ENCODE assay signal across 22 cellular contexts in genomic region chr3:123859177-123859576, GRCh38. TPM values are rescaled to one million over a fixed set of nuclear protein-coding genes. Genes with fewer than 3 reads are reported as not detected.
DNase-seq lines count a peak whose midpoint lies in the region; ATAC-seq and TF ChIP-seq lines count a peak whose summit lies in the region.
"Had no signal": no experiment of that assay in that cellular context is flagged by ENCODE, and none has a peak within 500 bp of the region (broad histone marks: within the 10 kb centered on the region; RNA-seq: fewer than 3 reads in every experiment).

No MANE protein-coding gene starts in this region.

- ATAC-seq in heart right ventricle: no peak
- ATAC-seq in GM18519 (IDR thresholded peaks at IDR 0.05; ENCODE audit: low FRiP score, unreplicated experiment): no peak
- ATAC-seq: A549, HepG2 had no signal

- 3% methylated on average over 1 of the region's 1 CpG for WGBS in smooth muscle cell (ENCODE audit: low lambda C conversion rate)
- 72 to 78% methylated on average over 1 of the region's 1 CpG for WGBS in heart right ventricle, 2 donors

- H3K9me3 ChIP-seq in adipocyte (ENCODE audit: control insufficient read depth, low read length) (peaks cover 15% of the 10 kb centered on the region), smooth muscle cell (replicated peaks; ENCODE audit: low read depth) (no peaks in the 10 kb centered on the region), heart right ventricle (peaks cover 0 to 13% (median 0%) of the 10 kb centered on the region in 11 donors)

- no peak overlapping the region for H2AFZ ChIP-seq in smooth muscle cell (ENCODE audit: low read depth)

- no peaks in the 10 kb centered on the region for H3K27me3 ChIP-seq in adipocyte (replicated peaks; ENCODE audit: control insufficient read depth, insufficient read depth, low read length)
- no peaks in the 10 kb centered on the region for H3K27me3 ChIP-seq in smooth muscle cell (ENCODE audit: low read depth)
- no peaks in the 10 kb centered on the region for H3K27me3 ChIP-seq in heart right ventricle

- H3K79me2 ChIP-seq in smooth muscle cell (ENCODE audit: low read depth): no peaks in the 10 kb centered on the region

- H3K4me2 ChIP-seq in smooth muscle cell: peak overlapping the region; percentile 55
- H3K4me2 ChIP-seq: A549, KMS-11 had no signal

- no peaks in the 10 kb centered on the region for H4K20me1 ChIP-seq in smooth muscle cell (ENCODE audit: low read depth)

- no peaks in the 10 kb centered on the region for H3F3A ChIP-seq in smooth muscle cell (ENCODE audit: low read depth)

- TF ChIP-seq CTCF in smooth muscle cell (IDR thresholded peaks at IDR 0.05; ENCODE audit: borderline replicate concordance, insufficient read depth, poor library complexity, severe bottlenecking) (no peak), heart right ventricle (IDR thresholded peaks at IDR 0.05) (no peak)

- peak; percentile 83 for DNase-seq in EH (ENCODE audit: low read depth)
- DNase-seq in adipocyte (ENCODE audit: low read depth): peak; percentile 63
- peak; percentile 18 for DNase-seq in fibroblast of peridontal ligament (ENCODE audit: extremely low read depth)
- no peak for DNase-seq in smooth muscle cell (lab: John Stamatoyannopoulos, UW; ENCODE audit: unreplicated experiment)
- no peak for DNase-seq in heart right ventricle
- no peak for DNase-seq in activated CD4-positive, alpha-beta T cell treated with anti-CD3 and anti-CD28 coated beads for 1 hour
- DNase-seq in activated CD8-positive, alpha-beta memory T cell treated with anti-CD3 and anti-CD28 coated beads for 24 hours: no peak
- DNase-seq: C1 segment of cervical spinal cord; CD8-positive, alpha-beta memory T cell; DMS79; MV-4-11; NCI-H1417; NCI-H187; NCI-H2107; NCI-H2227 treated with DMSO at 0.1 percent for 48 hours; NCI-H524; RPMI8226; SHP77 treated with DMSO at 0.1 percent for 48 hours had no signal

- no peak overlapping the region for H3K9ac ChIP-seq in adipocyte (ENCODE audit: low read length)
- no peak overlapping the region for H3K9ac ChIP-seq in smooth muscle cell (ENCODE audit: low read depth)
- H3K9ac ChIP-seq: KMS-11 had no signal

- H3K4me1 ChIP-seq in adipocyte (ENCODE audit: control insufficient read depth, insufficient read depth, low read length): peaks cover 26% of the 10 kb centered on the region
- no peaks in the 10 kb centered on the region for H3K4me1 ChIP-seq in smooth muscle cell (ENCODE audit: low read depth)
- H3K4me1 ChIP-seq in heart right ventricle: no peaks in the 10 kb centered on the region
- H3K4me1 ChIP-seq: A549 had no signal

- H3K4me3 ChIP-seq in adipocyte (ENCODE audit: low read length) (no peak overlapping the region), smooth muscle cell (no peak overlapping the region), heart right ventricle (no peak overlapping the region)
- H3K4me3 ChIP-seq: A549 had no signal

- intact Hi-C loops in heart right ventricle (cut with DNase I): no loop called here

- no peaks in the 10 kb centered on the region for H3K36me3 ChIP-seq in adipocyte (ENCODE audit: control insufficient read depth, insufficient read depth, low read length, severe bottlenecking)
- H3K36me3 ChIP-seq in smooth muscle cell (ENCODE audit: low read depth): no peaks in the 10 kb centered on the region
- H3K36me3 ChIP-seq in heart right ventricle: no peaks in the 10 kb centered on the region

- H3K27ac ChIP-seq in smooth muscle cell (ENCODE audit: low read depth) (peak overlapping the region; percentile 77), heart right ventricle (no peak overlapping the region)
- H3K27ac ChIP-seq: A549, KMS-11 had no signal

RNA-seq across cellular contexts. Expression of gene MYLK, which starts 25.0 kb away (rescaled TPM):
- total RNA-seq in smooth muscle cell (20.8 and 25.5 TPM in 2 replicates), heart right ventricle (10 to 100 TPM in 7 of 10 donors, 1 to 10 TPM in 3; 5.8 to 15.1 (median 11.6) TPM)
- polyA plus RNA-seq in smooth muscle cell (13.6 and 19.5 TPM in 2 replicates), heart right ventricle (10 to 100 TPM in 1 of 2 donors, 1 to 10 TPM in 1; 5.6 to 20.6 TPM)

Comparison
In these comparisons a context has a peak if more than half of its experiments do, and no peak if none do; other contexts are left out.
1. DNase-seq: peak in EH (single experiment), adipocyte (single experiment) and fibroblast of peridontal ligament (single experiment); none in smooth muscle cell (single experiment), heart right ventricle (0 of 2), activated CD4-positive, alpha-beta T cell treated with anti-CD3 and anti-CD28 coated beads for 1 hour (single experiment) and activated CD8-positive, alpha-beta memory T cell treated with anti-CD3 and anti-CD28 coated beads for 24 hours (single experiment).